ENCODE assay signal across 21 cellular contexts in genomic region chr11:31844351-31844750, GRCh38. TPM values are rescaled to one million over a fixed set of nuclear protein-coding genes. Genes with fewer than 3 reads are reported as not detected.
DNase-seq lines count a peak whose midpoint lies in the region; ATAC-seq and TF ChIP-seq lines count a peak whose summit lies in the region.
"Had no signal": no experiment of that assay in that cellular context is flagged by ENCODE, and none has a peak within 500 bp of the region (broad histone marks: within the 10 kb centered on the region; RNA-seq: fewer than 3 reads in every experiment).

No MANE protein-coding gene starts in this region.

- TF ChIP-seq EP300 in ovary (IDR thresholded peaks at IDR 0.05): no peak

- H3F3A ChIP-seq in PC-9 (ENCODE audit: insufficient read depth, low read depth): no peaks in the 10 kb centered on the region

- no peak overlapping the region for H3K4me3 Mint-ChIP-seq in MCF 10A (ENCODE audit: unreplicated experiment)
- H3K4me3 Mint-ChIP-seq: CD8-positive, alpha-beta T cell had no signal

- no peak overlapping the region for H2AFZ ChIP-seq in mammary epithelial cell (ENCODE audit: low read depth, low read length)
- H2AFZ ChIP-seq in PC-9: 0 out of 2 replicates have a peak overlapping the region, but pooled peaks have one; percentile 24
- H2AFZ ChIP-seq: GM23248 had no signal

- no TSS peak for BruUV-seq in MCF 10A (replicated peaks; lab: Mats Ljungman, UMichigan)
- no TSS peak for BruUV-seq in mammary epithelial cell (replicated peaks; lab: Mats Ljungman, UMichigan)
- no TSS peak for BruUV-seq in PC-9 (replicated peaks; lab: Mats Ljungman, UMichigan)

- DNase-seq in MCF 10A (ENCODE audit: unreplicated experiment): peak; percentile 5
- no peak for DNase-seq in mammary epithelial cell
- no peak for DNase-seq in PC-9
- peak; percentile 24 for DNase-seq in brain microvascular endothelial cell
- DNase-seq in ovary: no peak
- no peak for DNase-seq in NCI-H524 treated with DMSO at 0.1 percent for 48 hours (lab: John Stamatoyannopoulos, UW)
- DNase-seq in stimulated activated CD4-positive, alpha-beta T cell treated with anti-CD3 and anti-CD28 coated beads, Interleukin-4, amount 100 ng/mL, for 24 hours: no peak
- DNase-seq: CD8-positive, alpha-beta T cell; DMS79; GF-D8; GM23248; NCI-H1105 treated with DMSO at 0.1 percent for 48 hours; NCI-H1694 treated with DMSO at 0.1 percent for 48 hours; NCI-H69; OCI-M1 had no signal

- no peaks in the 10 kb centered on the region for H3K4me1 ChIP-seq in mammary epithelial cell (ENCODE audit: insufficient read depth, low read length)
- H3K4me1 ChIP-seq in PC-9 (replicated peaks; ENCODE audit: insufficient read depth): no peaks in the 10 kb centered on the region; the same call in 1 of the 2 replicates
- no peaks in the 10 kb centered on the region for H3K4me1 ChIP-seq in ovary (ENCODE audit: insufficient read depth)
- H3K4me1 ChIP-seq: BLaER1 had no signal

- H3K27me3 Mint-ChIP-seq in MCF 10A (ENCODE audit: insufficient read depth, unreplicated experiment): peaks cover 36% of the 10 kb centered on the region

- no peaks in the 10 kb centered on the region for H3K9me3 Mint-ChIP-seq in MCF 10A (ENCODE audit: unreplicated experiment)
- H3K9me3 Mint-ChIP-seq: CD8-positive, alpha-beta T cell had no signal

- H3K9me3 ChIP-seq in mammary epithelial cell (replicated peaks; ENCODE audit: insufficient read depth, low read length): no peaks in the 10 kb centered on the region
- no peaks in the 10 kb centered on the region; the same call in 1 of the 2 replicates for H3K9me3 ChIP-seq in PC-9 (ENCODE audit: insufficient read depth, low read depth)
- H3K9me3 ChIP-seq in ovary: no peaks in the 10 kb centered on the region
- H3K9me3 ChIP-seq: BLaER1 had no signal

- TF ChIP-seq CTCF in MCF 10A (IDR thresholded peaks at IDR 0.05; ENCODE audit: unreplicated experiment): no peak
- TF ChIP-seq CTCF in mammary epithelial cell (conservative IDR thresholded peaks at IDR 0.05 in 1 of 2, IDR thresholded peaks at IDR 0.05 in 1 of 2; ENCODE audit: extremely low read depth in 1 of 2, insufficient read depth in 1 of 2, low read depth in 1 of 2, low read length in 2 of 2): no peak
- no peak for TF ChIP-seq CTCF in PC-9 (conservative IDR thresholded peaks at IDR 0.05)
- TF ChIP-seq CTCF in brain microvascular endothelial cell (IDR thresholded peaks at IDR 0.05; ENCODE audit: low read depth, low read length, missing control alignments): no peak
- TF ChIP-seq CTCF in ovary (IDR thresholded peaks at IDR 0.05): no peak

- no peaks in the 10 kb centered on the region for H3K79me2 ChIP-seq in mammary epithelial cell (ENCODE audit: insufficient read depth, low read length)
- H3K79me2 ChIP-seq in PC-9 (ENCODE audit: low read depth): no peaks in the 10 kb centered on the region

- H3K4me1 Mint-ChIP-seq in MCF 10A (ENCODE audit: insufficient read depth, unreplicated experiment): no peaks in the 10 kb centered on the region

- no peaks in the 10 kb centered on the region for H3K9me2 ChIP-seq in PC-9 (ENCODE audit: insufficient read depth)

- peaks cover 5% of the 10 kb centered on the region for H3K27me3 ChIP-seq in mammary epithelial cell (ENCODE audit: insufficient read depth, low read length)
- no peaks in the 10 kb centered on the region for H3K27me3 ChIP-seq in PC-9 (ENCODE audit: insufficient read depth, low read depth)
- peaks cover 5% of the 10 kb centered on the region for H3K27me3 ChIP-seq in brain microvascular endothelial cell (replicated peaks)
- H3K27me3 ChIP-seq in ovary: no peaks in the 10 kb centered on the region
- H3K27me3 ChIP-seq: BLaER1 had no signal

- no peak overlapping the region for H3K27ac Mint-ChIP-seq in MCF 10A (ENCODE audit: low read depth, unreplicated experiment)
- H3K27ac Mint-ChIP-seq: CD8-positive, alpha-beta T cell had no signal

- in situ Hi-C loops in mammary epithelial cell (cut with MboI; ENCODE audit: low sequenced_read_pairs in 2 of 2): no loop called here
- in situ Hi-C loops in brain microvascular endothelial cell (cut with HindIII; ENCODE audit: low pct_ligation_motif_present, low sequenced_read_pairs): no loop called here

- 33% methylated on average over 6 of the region's 6 CpGs for WGBS in mammary epithelial cell (ENCODE audit: low coverage, missing lambda C conversion rate)
- WGBS in ovary, 3 donors: 36 to 40% (median 39%) methylated on average over 6 of the region's 6 CpGs

- intact Hi-C loops in MCF 10A (cut with micrococcal nuclease) (no loop called here), mammary epithelial cell (cut with micrococcal nuclease) (no loop called here), PC-9 (cut with micrococcal nuclease; ENCODE audit: unreplicated experiment) (no loop called here), ovary (cut with DNase I) (no loop called here)

- no peak for TF ChIP-seq POLR2A in ovary (IDR thresholded peaks at IDR 0.05)

- dilution Hi-C loops in mammary epithelial cell (cut with HindIII; ENCODE audit: low sequenced_read_pairs): no loop called here

- H4K20me1 ChIP-seq in mammary epithelial cell (ENCODE audit: insufficient read depth, low read length): no peaks in the 10 kb centered on the region
- no peaks in the 10 kb centered on the region for H4K20me1 ChIP-seq in PC-9 (ENCODE audit: insufficient read depth)
- H4K20me1 ChIP-seq: BLaER1 had no signal

- H3K4me2 ChIP-seq in mammary epithelial cell (ENCODE audit: insufficient read depth, low read depth, low read length) (no peak overlapping the region), PC-9 (no peak overlapping the region)
- H3K4me2 ChIP-seq: BLaER1, KMS-11 had no signal

- POLR2A ChIA-PET in MCF 10A (lab: Yijun Ruan, JAX): no interaction called here
- POLR2A ChIA-PET in PC-9 (lab: Charles Lee; ENCODE audit: unreplicated experiment): no interaction called here

- no peak overlapping the region for H3K9ac ChIP-seq in mammary epithelial cell (ENCODE audit: insufficient read depth, low read length)
- H3K9ac ChIP-seq: BLaER1, GM23248, KMS-11 had no signal

- CTCF ChIA-PET in MCF 10A (lab: Yijun Ruan, JAX) (interaction anchor here (0.6 to 1.2 kb wide), 2 partner anchors 26 to 1318 kb away, joined by 4 to 5 read pairs; no protein-coding TSS in a partner anchor), mammary epithelial cell (lab: Charles Lee; ENCODE audit: low non-redundant PET) (no interaction called here), PC-9 (lab: Charles Lee) (no interaction called here)

- no peaks in the 10 kb centered on the region for H3K36me3 Mint-ChIP-seq in MCF 10A (ENCODE audit: insufficient read depth, unreplicated experiment)
- H3K36me3 Mint-ChIP-seq: CD8-positive, alpha-beta T cell had no signal

- H3K27ac ChIP-seq in mammary epithelial cell (ENCODE audit: insufficient read depth, low read depth, low read length) (no peak overlapping the region), PC-9 (no peak overlapping the region), brain microvascular endothelial cell (no peak overlapping the region), ovary (no peak overlapping the region)
- H3K27ac ChIP-seq: 22Rv1, BLaER1, GM23248, KMS-11 had no signal

- no peak overlapping the region for H3K4me3 ChIP-seq in mammary epithelial cell (replicated peaks in 1 of 3; ENCODE audit: insufficient read depth in 1 of 3, low read depth in 2 of 3, low read length in 3 of 3)
- no peak overlapping the region for H3K4me3 ChIP-seq in PC-9
- H3K4me3 ChIP-seq in brain microvascular endothelial cell (ENCODE audit: low read depth, low read length): no peak overlapping the region
- no peak overlapping the region for H3K4me3 ChIP-seq in ovary
- H3K4me3 ChIP-seq: BLaER1, GM23248 had no signal

- H3K36me3 ChIP-seq in mammary epithelial cell (ENCODE audit: insufficient read depth, low read length): no peaks in the 10 kb centered on the region
- no peaks in the 10 kb centered on the region for H3K36me3 ChIP-seq in PC-9 (ENCODE audit: low read depth)
- H3K36me3 ChIP-seq in brain microvascular endothelial cell (replicated peaks): no peaks in the 10 kb centered on the region
- H3K36me3 ChIP-seq in ovary: no peaks in the 10 kb centered on the region
- H3K36me3 ChIP-seq: BLaER1 had no signal

- no peak for ATAC-seq in HG02884 (IDR thresholded peaks at IDR 0.05; ENCODE audit: unreplicated experiment)
- ATAC-seq: CD8-positive, alpha-beta T cell; HCT116; HepG2 had no signal

RNA-seq across cellular contexts. Expression of gene PAX6, which starts 33.2 kb away (rescaled TPM):
- total RNA-seq in MCF 10A (2022): not detected in 2 replicates
- total RNA-seq in mammary epithelial cell: 1 to 10 TPM in 1 of 2 donors, under 1 TPM in 1; 0.40 to 1.0 TPM
- not detected for polyA plus RNA-seq in mammary epithelial cell
- polyA minus RNA-seq in mammary epithelial cell: not detected
- total RNA-seq in PC-9 (2021): 19.8 and 29.0 TPM in 2 replicates
- total RNA-seq in ovary: not detected
- polyA plus RNA-seq in ovary: not detected
- total RNA-seq: CD8-positive, alpha-beta T cell; GM23248 had no signal

Comparison
In these comparisons a context has a peak if more than half of its experiments do, and no peak if none do; other contexts are left out.
1. DNase-seq: peak in MCF 10A (single experiment) and brain microvascular endothelial cell (single experiment); none in mammary epithelial cell (single experiment), PC-9 (0 of 2), ovary (0 of 5), NCI-H524 treated with DMSO at 0.1 percent for 48 hours (single experiment) and stimulated activated CD4-positive, alpha-beta T cell treated with anti-CD3 and anti-CD28 coated beads, Interleukin-4, amount 100 ng/mL, for 24 hours (single experiment).
2. RNA of gene PAX6, which starts 33.2 kb away (total RNA-seq): 19.8 to 29.0 TPM in PC-9; 0.40 to 1.0 TPM in mammary epithelial cell, not detected in MCF 10A and not detected in ovary; every median in the first group is over 10 times any median in the second.